In genomic region chr16:11576427-11577289, GRCh38 we compare ENCODE assay signal across 8 cellular contexts. TPM values are rescaled to one million over a fixed set of nuclear protein-coding genes. Genes with fewer than 3 reads are reported as not detected.
DNase-seq lines count a peak whose midpoint lies in the region; ATAC-seq, FAIRE-seq and TF ChIP-seq lines count a peak whose summit lies in the region.

No MANE protein-coding gene starts in this region.

- H3K9ac ChIP-seq in GM12878 (ENCODE audit: control insufficient read depth, insufficient read depth, low read length), result no peak overlapping the region

- H4K20me1 ChIP-seq in GM12878 (ENCODE audit: control insufficient read depth, insufficient read depth), result no peaks in the 10 kb centered on the region; the same call in 1 of the 2 replicates

- peak; percentile 43 to 57; a peak in 5 of 6 replicates for ATAC-seq in A549
- peak; percentile 61 for ATAC-seq in GM18868 (IDR thresholded peaks at IDR 0.05; ENCODE audit: unreplicated experiment)
- ATAC-seq in HG03280 (IDR thresholded peaks at IDR 0.05; ENCODE audit: unreplicated experiment), result peak; percentile 46
- peak; percentile 77 for ATAC-seq in GM12878

- in situ Hi-C loops in GM12878 (cut with MboI), result no loop called here

- H3K4me2 ChIP-seq in A549 (peak overlapping the region; percentile 57), GM12878 (ENCODE audit: control insufficient read depth, insufficient read depth) (peak overlapping the region; percentile 74)

- TF ChIP-seq CTCF in A549 (IDR thresholded peaks at IDR 0.05), result no peak
- TF ChIP-seq CTCF in GM12878 (IDR thresholded peaks at IDR 0.05 in 2 of 3, conservative IDR thresholded peaks at IDR 0.05 in 1 of 3; ENCODE audit: control insufficient read depth in 2 of 3, extremely low read depth in 1 of 3, insufficient read depth in 1 of 3, low read depth in 3 of 3, low read length in 3 of 3), result no peak

- H3K4me3 ChIP-seq in A549, result no peak overlapping the region
- no peak overlapping the region for H3K4me3 ChIP-seq in GM12878

- TF ChIP-seq RAD21 in A549 (conservative IDR thresholded peaks at IDR 0.05 in 1 of 2, IDR thresholded peaks at IDR 0.05 in 1 of 2), result no peak
- no peak for TF ChIP-seq RAD21 in GM12878 (IDR thresholded peaks at IDR 0.05; ENCODE audit: insufficient read depth, low read depth, low read length)

- H3K4me1 ChIP-seq in A549 (peaks cover 71% of the 10 kb centered on the region), GM12878 (ENCODE audit: control insufficient read depth, insufficient read depth, low read length) (peaks cover 57% of the 10 kb centered on the region)

- CTCF ChIA-PET in A549 (lab: Yijun Ruan, JAX), result interaction anchor here (2.0 kb wide), 1 partner anchor 180 kb away, joined by 11 read pairs; no protein-coding TSS in a partner anchor
- CTCF ChIA-PET in GM12878 (lab: Yijun Ruan, JAX), result interaction anchor here (1.1 to 2.6 kb wide), 5 partner anchors 8 to 169 kb away, joined by 3 to 12 read pairs (median 3); no protein-coding TSS in a partner anchor

- FAIRE-seq in A549 (lab: Jason Lieb, UNC) (no peak), GM12878 (lab: Jason Lieb, UNC) (peak; percentile 89)

- TF ChIP-seq EP300 in A549 (IDR thresholded peaks at IDR 0.05) (no peak), GM12878 (IDR thresholded peaks at IDR 0.05; ENCODE audit: borderline replicate concordance in 1 of 2, control insufficient read depth in 1 of 2, low read depth in 2 of 2, low read length in 2 of 2) (peak; percentile 78 to 79; a peak in 3 of 4 replicates)

- peaks cover 3 to 11% of the 10 kb centered on the region in 2 experiments; a peak in 2 of 4 replicates for H3K36me3 ChIP-seq in GM12878 (ENCODE audit: control insufficient read depth in 2 of 2, insufficient read depth in 2 of 2, low read length in 1 of 2)

- SMC1A ChIA-PET in GM12878 (lab: Charles Lee; ENCODE audit: uncharacterized antibody, unreplicated experiment), result interaction anchor here (1.0 to 1.8 kb wide), 4 partner anchors 8 to 44 kb away, joined by 3 to 7 read pairs (median 4); no protein-coding TSS in a partner anchor

- no peak overlapping the region for H2AFZ ChIP-seq in GM12878 (ENCODE audit: control insufficient read depth, low read depth, low read length)

- H3K27ac ChIP-seq in A549 (peak overlapping the region; percentile 18 to 66; a peak in 4 of 6 replicates), GM12878 (ENCODE audit: control insufficient read depth, insufficient read depth) (peak overlapping the region; percentile 46; the same call in 1 of the 2 replicates)

- DNase-seq in A549 (ENCODE audit: low read depth in 1 of 2, low spot score in 1 of 2) (peak in 1 of 2 experiments; percentile 66), GM12878 (ENCODE audit: low read depth, low spot score) (peak; percentile 82), mesenteric fat pad (ENCODE audit: low spot score) (no peak), putamen (ENCODE audit: low spot score) (no peak), SW480 (ENCODE audit: low spot score) (no peak), T-helper 9 cell (no peak)

- TF ChIP-seq POLR2A in A549 (IDR thresholded peaks at IDR 0.05; ENCODE audit: low read length) (no peak), GM12878 (IDR thresholded peaks at IDR 0.05; ENCODE audit: low read depth, low read length) (no peak)

- 61% methylated on average over 9 of the region's 9 CpGs for WGBS in A549 (ENCODE audit: missing lambda C conversion rate)
- 50% methylated on average over 9 of the region's 9 CpGs for WGBS in GM12878 (ENCODE audit: insufficient coverage, insufficient replicate concordance, low lambda C conversion rate, missing lambda C conversion rate)

- no peaks in the 10 kb centered on the region for H3K27me3 ChIP-seq in GM12878 (replicated peaks in 1 of 2; ENCODE audit: control insufficient read depth in 2 of 2, insufficient read depth in 2 of 2, low read length in 1 of 2)

- TSS peak; percentile 17 for BruUV-seq in GM12878 (replicated peaks; lab: Mats Ljungman, UMichigan)

- H3K9me3 ChIP-seq in A549 (no peaks in the 10 kb centered on the region), GM12878 (replicated peaks; ENCODE audit: control insufficient read depth, insufficient read depth, low read length) (no peaks in the 10 kb centered on the region)

- RAD21 ChIA-PET in GM12878 (lab: Charles Lee; ENCODE audit: unreplicated experiment), result interaction anchor here (0.7 to 1.4 kb wide), 3 partner anchors 7 to 11 kb away, joined by 3 to 6 read pairs (median 4); partner anchors contain the start of gene LITAF

- POLR2A ChIA-PET in A549 (lab: Yijun Ruan, JAX) (no interaction called here), GM12878 (lab: Charles Lee) (interaction anchor here (0.6 to 1.2 kb wide), 6 partner anchors 8 to 276 kb away, joined by 3 to 4 read pairs (median 3); no protein-coding TSS in a partner anchor)

- H3K79me2 ChIP-seq in GM12878 (ENCODE audit: control insufficient read depth, insufficient read depth, low read length), result peaks cover 87% of the 10 kb centered on the region

- intact Hi-C loops in GM12878 (cut with micrococcal nuclease; ENCODE audit: unreplicated experiment), result no loop called here

TF ChIP-seq in A549, 52 proteins besides CTCF, POLR2A, EP300 and RAD21:
- no peak for TF ChIP-seq CBX8 (IDR thresholded peaks at IDR 0.05)
- TF ChIP-seq MAFK (IDR thresholded peaks at IDR 0.05; ENCODE audit: partially characterized antibody), result no peak
- TF ChIP-seq ZNF302 (CRISPR knock-in tag; IDR thresholded peaks at IDR 0.05), result no peak
- no peak for TF ChIP-seq E2F6 (IDR thresholded peaks at IDR 0.05; ENCODE audit: borderline replicate concordance, low read depth)

TF ChIP-seq in GM12878, 131 proteins besides CTCF, POLR2A, EP300 and RAD21 (continues in another document):
- TF ChIP-seq NFXL1 (IDR thresholded peaks at IDR 0.05; ENCODE audit: borderline replicate concordance) (no peak), BCLAF1 (IDR thresholded peaks at IDR 0.05) (no peak), E2F8 (IDR thresholded peaks at IDR 0.05; ENCODE audit: low read depth, partially characterized antibody) (no peak), CHD1 (IDR thresholded peaks at IDR 0.05; ENCODE audit: low read depth, low read length) (no peak)

RNA-seq across cellular contexts. Expression of gene LITAF, which starts 10.1 kb away (rescaled TPM):
- polyA plus RNA-seq in A549 (2011; rRNA removed), result 197 and 216 TPM in 2 replicates
- 250 and 441 TPM in 2 replicates for polyA plus RNA-seq in A549 (2012; cell fraction: cytosol; rRNA removed)
- polyA plus RNA-seq in A549 (2012; cell fraction: nucleus; rRNA removed), result 173 and 229 TPM in 2 replicates
- polyA plus RNA-seq in A549 (2017; fragmentation: RNase III; extraction: RNeasy Plus Mini Kit Qiagen cat#74134 plus additional on column Dnase treatment), result 197 to 227 TPM (median 218 TPM) in 3 replicates
- polyA minus RNA-seq in A549 (2011; rRNA and poly(A)+ RNA removed), result 215 and 242 TPM in 2 replicates
- total RNA-seq in GM12878 (2013; cell fraction: nucleolus; rRNA removed), result 62.4 and 64.8 TPM in 2 replicates
- 111 and 121 TPM in 2 replicates for total RNA-seq in GM12878 (2014; rRNA removed)
- total RNA-seq in GM12878 (2014; rRNA removed; fragmentation: Illumina TruSeq; extraction: Trizol), result 124 and 125 TPM in 2 replicates
- 168 and 173 TPM in 2 replicates for total RNA-seq in GM12878 (2021)
- 90.1 TPM for polyA plus RNA-seq in GM12878 (2011; ENCODE audit: low read depth)
- 99.2 and 112 TPM in 2 replicates for polyA plus RNA-seq in GM12878 (2011; rRNA removed)
- 193 and 266 TPM in 2 replicates for polyA plus RNA-seq in GM12878 (2011; cell fraction: cytosol; rRNA removed)
- polyA plus RNA-seq in GM12878 (2011; cell fraction: nucleus; rRNA removed), result 74.4 and 94.9 TPM in 2 replicates
- polyA plus RNA-seq in GM12878 (2012), result 120 and 148 TPM in 2 replicates
- 196 and 211 TPM in 2 replicates for polyA plus RNA-seq in GM12878 (2014; fragmentation: Illumina TruSeq; extraction: Trizol)
- 100 to 1,000 TPM; 144 to 195 TPM for polyA plus RNA-seq in GM12878 (2014; fragmentation: Nextera tagmentation; extraction: Ambion mirVana)
- polyA plus RNA-seq in GM12878 (2014; rRNA removed), result 103 and 115 TPM in 2 replicates
- 100 to 1,000 TPM; 150 to 154 TPM for polyA plus RNA-seq in GM12878 (2016; fragmentation: Nextera tagmentation; extraction: Ambion mirVana)
- 92.1 and 148 TPM in 2 replicates for polyA minus RNA-seq in GM12878 (2011; rRNA and poly(A)+ RNA removed)
- 52.1 and 57.0 TPM in 2 replicates for polyA minus RNA-seq in GM12878 (2011; cell fraction: cytosol; rRNA and poly(A)+ RNA removed)
- 28.7 and 56.3 TPM in 2 replicates for polyA minus RNA-seq in GM12878 (2011; cell fraction: nucleus; rRNA and poly(A)+ RNA removed)
- total RNA-seq in mesenteric fat pad, result 191 TPM

Comparison
In these comparisons a context has a peak if more than half of its experiments do, and no peak if none do; other contexts are left out.
1. Of the 24 proteins assayed by ChIP-seq in both GM12878 and A549: peak only in GM12878: EP300, PBX3 and USF2; only in A549: none; in both: none; in neither: 21.